In genomic region chr12:64169999-64170398, GRCh38 we compare ENCODE assay signal across 14 cellular contexts. TPM values are rescaled to one million over a fixed set of nuclear protein-coding genes. Genes with fewer than 3 reads are reported as not detected.
DNase-seq lines count a peak whose midpoint lies in the region; TF ChIP-seq lines count a peak whose summit lies in the region.
"Had no signal": no experiment of that assay in that cellular context is flagged by ENCODE, and none has a peak within 500 bp of the region (broad histone marks: within the 10 kb centered on the region; RNA-seq: fewer than 3 reads in every experiment).

No MANE protein-coding gene starts in this region.

- TF ChIP-seq POLR2A in Peyer's patch (IDR thresholded peaks at IDR 0.05): no peak

- H3K14ac ChIP-seq in neuronal stem cell (ENCODE audit: low read length): no peak overlapping the region

- no peak overlapping the region for H3K4ac ChIP-seq in neuronal stem cell (ENCODE audit: low read length)

- no peak overlapping the region for H3K4me2 ChIP-seq in neuronal stem cell (ENCODE audit: insufficient read depth, low read length, poor library complexity, severe bottlenecking)

- no peak overlapping the region for H2AK5ac ChIP-seq in neuronal stem cell (ENCODE audit: low read depth, low read length)

- H3K36me3 ChIP-seq in HUES48 (ENCODE audit: control insufficient read depth, insufficient read depth, low read length) (no peaks in the 10 kb centered on the region), neuronal stem cell (replicated peaks in 1 of 2; ENCODE audit: control insufficient read depth in 2 of 2, insufficient read depth in 2 of 2, low read length in 2 of 2) (no peaks in the 10 kb centered on the region), Peyer's patch (no peaks in the 10 kb centered on the region)
- H3K36me3 ChIP-seq: ascending aorta, left ventricle myocardium inferior, tibial artery had no signal

- peaks cover 24% of the 10 kb centered on the region for H3K4me1 ChIP-seq in HUES48 (ENCODE audit: control insufficient read depth, insufficient read depth, low read length)
- peaks cover 0 to 6% of the 10 kb centered on the region in 2 donors for H3K4me1 ChIP-seq in neuronal stem cell (ENCODE audit: control insufficient read depth in 2 of 2, insufficient read depth in 1 of 2, low read depth in 1 of 2, low read length in 2 of 2)
- no peaks in the 10 kb centered on the region for H3K4me1 ChIP-seq in Peyer's patch
- H3K4me1 ChIP-seq: ascending aorta, left ventricle myocardium inferior had no signal

- H3K4me3 ChIP-seq in HUES48 (ENCODE audit: low read depth, low read length) (no peak overlapping the region), neuronal stem cell (ENCODE audit: low read length in 2 of 2) (no peak overlapping the region), Peyer's patch (no peak overlapping the region)
- H3K4me3 ChIP-seq: ascending aorta, left ventricle myocardium inferior, tibial artery had no signal

- H3K79me1 ChIP-seq in neuronal stem cell (ENCODE audit: low read depth, low read length): no peaks in the 10 kb centered on the region

- H2BK5ac ChIP-seq in neuronal stem cell (ENCODE audit: low read length): no peak overlapping the region

- no peak overlapping the region for H4K91ac ChIP-seq in neuronal stem cell (ENCODE audit: low read depth, low read length, poor library complexity)

- no peak overlapping the region for H2BK120ac ChIP-seq in neuronal stem cell (ENCODE audit: low read depth, low read length)

- H3K23ac ChIP-seq in neuronal stem cell (ENCODE audit: low read depth, low read length, poor library complexity): no peak overlapping the region

- H3K27me3 ChIP-seq in HUES48 (ENCODE audit: control insufficient read depth, insufficient read depth, low read length) (no peaks in the 10 kb centered on the region), neuronal stem cell (ENCODE audit: control insufficient read depth in 3 of 3, insufficient read depth in 3 of 3, low read depth in 1 of 3, low read length in 3 of 3) (no peaks in the 10 kb centered on the region), Peyer's patch (no peaks in the 10 kb centered on the region)
- H3K27me3 ChIP-seq: ascending aorta, tibial artery had no signal

- H2BK12ac ChIP-seq in neuronal stem cell (ENCODE audit: low read length): no peak overlapping the region

- H4K8ac ChIP-seq in neuronal stem cell (ENCODE audit: low read depth, low read length): no peak overlapping the region

- H3K9ac ChIP-seq in HUES48 (ENCODE audit: low read depth, low read length): no peak overlapping the region
- no peak overlapping the region for H3K9ac ChIP-seq in neuronal stem cell (ENCODE audit: low read depth, low read length, poor library complexity)

- H3K27ac ChIP-seq in HUES48 (ENCODE audit: low read depth, low read length) (peak overlapping the region; percentile 54), angular gyrus (ENCODE audit: low read depth, low read length) (peak overlapping the region; percentile 22), neuronal stem cell (replicated peaks; ENCODE audit: low read length) (no peak overlapping the region), Peyer's patch (no peak overlapping the region)
- H3K27ac ChIP-seq: ascending aorta, C4-2B, left ventricle myocardium inferior, tibial artery had no signal

- no peak overlapping the region for H3K18ac ChIP-seq in neuronal stem cell (ENCODE audit: low read length)

- whole genome bisulfite sequencing in neuronal stem cell (ENCODE audit: extremely low coverage in 2 of 2, insufficient read length in 2 of 2, insufficient replicate concordance in 1 of 2), 2 donors: no CpG with 5 or more reads among the region's 3 CpGs

- H2AFZ ChIP-seq in neuronal stem cell (ENCODE audit: low read length): peak overlapping the region; percentile 55

- no peak overlapping the region for H2BK15ac ChIP-seq in neuronal stem cell (ENCODE audit: low read length)

- DNase-seq in NCI-H2171 treated with DMSO at 0.1 percent for 48 hours (lab: John Stamatoyannopoulos, UW) (peak; percentile 65), neuronal stem cell (ENCODE audit: low spot score) (no peak), Peyer's patch (no peak), epidermal melanocyte (ENCODE audit: insufficient read length, low spot score) (no peak), nucleus accumbens (lab: John Stamatoyannopoulos, UW) (no peak)
- no peak for DNase-seq in activated CD4-positive, alpha-beta T cell treated with anti-CD3 and anti-CD28 coated beads, Interleukin-2, amount 50 U/mL, for 4 hours
- DNase-seq: activated CD4-positive, alpha-beta T cell treated with anti-CD3 and anti-CD28 coated beads, Interleukin-2, amount 50 U/mL, for 1 hour; left ventricle myocardium inferior; Right ventricle myocardium superior; tibial artery had no signal

- H3K9me3 ChIP-seq in HUES48 (ENCODE audit: control insufficient read depth, insufficient read depth, low read length): no peaks in the 10 kb centered on the region
- H3K9me3 ChIP-seq in neuronal stem cell (replicated peaks in 1 of 2; ENCODE audit: control insufficient read depth in 2 of 2, insufficient read depth in 1 of 2, low read depth in 1 of 2, low read length in 2 of 2): no peaks in the 10 kb centered on the region
- H3K9me3 ChIP-seq in Peyer's patch: no peaks in the 10 kb centered on the region
- H3K9me3 ChIP-seq: tibial artery had no signal

- TF ChIP-seq CTCF in Peyer's patch (IDR thresholded peaks at IDR 0.05): no peak

RNA-seq across cellular contexts. Expression of gene KICS2, which starts 52.1 kb away (rescaled TPM):
- 3.3 TPM for polyA plus RNA-seq in neuronal stem cell (2013, experiment 1 of 2)
- 3.4 TPM for polyA plus RNA-seq in neuronal stem cell (2013, experiment 2 of 2)
- total RNA-seq in Peyer's patch: 10 to 100 TPM in 1 of 4 donors, 1 to 10 TPM in 3; 1.6 to 21.3 (median 9.6) TPM

Comparison
In these comparisons a context has a peak if more than half of its experiments do, and no peak if none do; other contexts are left out.
1. H3K27ac ChIP-seq: peak in HUES48 (single experiment) and angular gyrus (single experiment); none in neuronal stem cell (single experiment) and Peyer's patch (0 of 4).